13 cellular contexts compared by ENCODE assay signal in the genomic region with DNA sequence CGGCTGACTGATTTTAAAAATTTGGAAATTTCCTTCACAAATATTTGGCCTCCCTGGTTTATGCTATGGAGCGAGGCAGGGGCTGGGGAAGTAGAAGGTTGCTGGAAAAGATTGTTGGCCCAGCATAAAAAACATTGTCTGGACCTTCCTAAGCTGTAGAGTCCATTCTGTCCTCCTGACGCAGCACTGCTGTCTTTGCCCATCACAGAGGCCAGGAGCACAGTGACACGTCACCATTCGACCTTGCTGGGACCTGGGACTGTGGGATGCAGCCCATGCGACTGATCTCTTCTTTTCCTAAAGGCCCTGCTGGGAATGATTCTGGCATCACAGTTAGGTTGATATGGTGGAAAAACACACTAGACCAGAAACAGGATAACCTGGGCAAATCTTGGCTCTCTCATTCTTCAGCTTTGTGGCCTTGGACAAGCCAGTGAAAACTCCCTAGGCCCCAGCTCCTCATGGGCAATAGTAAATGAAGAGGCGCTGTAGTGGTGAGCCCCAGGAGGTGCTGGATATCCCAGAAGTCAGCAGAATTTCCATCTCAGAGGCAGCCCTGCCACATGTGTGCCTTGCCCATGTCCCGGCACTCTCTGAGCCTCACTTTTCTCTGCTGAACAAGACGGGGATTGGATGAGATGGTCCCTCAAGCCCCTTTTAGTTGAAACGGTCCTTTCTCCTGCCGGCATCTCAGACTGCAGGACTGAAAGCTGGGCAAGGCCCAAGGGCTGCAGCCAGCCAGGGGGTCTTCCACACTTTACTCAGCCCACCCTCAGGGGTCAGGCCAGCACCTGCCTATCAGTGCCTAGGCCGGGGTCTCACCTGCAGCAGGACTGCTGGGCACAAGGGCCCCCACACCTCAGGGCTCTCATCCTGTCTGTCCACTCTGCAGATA.
DNase-seq lines count a peak whose midpoint lies in the region; TF ChIP-seq lines count a peak whose summit lies in the region.
"Had no signal": no experiment of that assay in that cellular context is flagged by ENCODE, and none has a peak within 500 bp of the region (broad histone marks: within the 10 kb centered on the region; RNA-seq: fewer than 3 reads in every experiment).

No MANE protein-coding gene starts in this region.

- intact Hi-C loops in ascending aorta (cut with DNase I) (loop anchor here (2.0 to 5.0 kb wide), 3 partner anchors 282 to 453 kb away; a partner anchor contains a TSS), colonic mucosa (cut with DNase I) (no loop called here)

- H3K27ac ChIP-seq in ACC112 (ENCODE audit: low read depth, low read length) (peak overlapping the region; percentile 99), ascending aorta (peak overlapping the region; percentile 74 to 80), hepatocyte (peak overlapping the region; percentile 77), colonic mucosa (no peak overlapping the region)
- H3K27ac ChIP-seq: parathyroid adenoma had no signal

- H3K9me2 ChIP-seq in hepatocyte (replicated peaks; ENCODE audit: insufficient read depth): no peaks in the 10 kb centered on the region

- H4K20me1 ChIP-seq in hepatocyte (ENCODE audit: insufficient read depth, poor library complexity, severe bottlenecking): peaks cover 10% of the 10 kb centered on the region

- H3K27me3 ChIP-seq in ACC112 (ENCODE audit: insufficient read depth, low read length) (no peaks in the 10 kb centered on the region), ascending aorta (no peaks in the 10 kb centered on the region), hepatocyte (no peaks in the 10 kb centered on the region), skeletal muscle satellite cell (ENCODE audit: control insufficient read depth, insufficient read depth, low read length) (no peaks in the 10 kb centered on the region), colonic mucosa (no peaks in the 10 kb centered on the region)

- no peaks in the 10 kb centered on the region for H3K9me3 ChIP-seq in ascending aorta
- no peaks in the 10 kb centered on the region for H3K9me3 ChIP-seq in hepatocyte (ENCODE audit: low read depth)
- H3K9me3 ChIP-seq in skeletal muscle satellite cell (replicated peaks; ENCODE audit: low read length): no peaks in the 10 kb centered on the region
- no peaks in the 10 kb centered on the region for H3K9me3 ChIP-seq in colonic mucosa
- H3K9me3 ChIP-seq: Caco-2 had no signal

- H3K4me3 ChIP-seq in ACC112 (ENCODE audit: low read depth, low read length): peak overlapping the region; percentile 23; the same call in 1 of the 2 replicates
- no peak overlapping the region for H3K4me3 ChIP-seq in ascending aorta
- H3K4me3 ChIP-seq in hepatocyte: no peak overlapping the region
- H3K4me3 ChIP-seq in skeletal muscle satellite cell (ENCODE audit: low read length): peak overlapping the region; percentile 37
- no peak overlapping the region for H3K4me3 ChIP-seq in colonic mucosa

- H3K36me3 ChIP-seq in ACC112 (ENCODE audit: insufficient read depth, low read length): peaks cover 51% of the 10 kb centered on the region
- no peaks in the 10 kb centered on the region for H3K36me3 ChIP-seq in ascending aorta
- no peaks in the 10 kb centered on the region for H3K36me3 ChIP-seq in hepatocyte (replicated peaks; ENCODE audit: insufficient read depth, low read depth)
- peaks cover 60% of the 10 kb centered on the region for H3K36me3 ChIP-seq in skeletal muscle satellite cell (ENCODE audit: insufficient read depth, low read length)
- H3K36me3 ChIP-seq in colonic mucosa: no peaks in the 10 kb centered on the region

- WGBS in hepatocyte (ENCODE audit: low lambda C conversion rate, missing lambda C conversion rate): 97% methylated on average over 12 of the region's 12 CpGs

- H3K79me2 ChIP-seq in ACC112 (ENCODE audit: control insufficient read depth, insufficient read depth, low read length, unreplicated experiment) (peaks cover 3% of the 10 kb centered on the region), hepatocyte (no peaks in the 10 kb centered on the region)
- H3K79me2 ChIP-seq: parathyroid adenoma had no signal

- peaks cover 59% of the 10 kb centered on the region for H3K4me1 ChIP-seq in ACC112 (ENCODE audit: control insufficient read depth, insufficient read depth, low read length, unreplicated experiment)
- H3K4me1 ChIP-seq in ascending aorta: peaks cover 4 to 45% of the 10 kb centered on the region in 2 donors
- peaks cover 16% of the 10 kb centered on the region for H3K4me1 ChIP-seq in hepatocyte (ENCODE audit: insufficient read depth)
- H3K4me1 ChIP-seq in skeletal muscle satellite cell (ENCODE audit: control insufficient read depth, insufficient read depth, low read length): peaks cover 49% of the 10 kb centered on the region
- H3K4me1 ChIP-seq in colonic mucosa: no peaks in the 10 kb centered on the region
- H3K4me1 ChIP-seq: Caco-2 had no signal

- TF ChIP-seq CTCF in ascending aorta (IDR thresholded peaks at IDR 0.05) (no peak), hepatocyte (IDR thresholded peaks at IDR 0.05; ENCODE audit: poor library complexity) (no peak), colonic mucosa (IDR thresholded peaks at IDR 0.05) (no peak)

- no peak overlapping the region for H3K4me2 ChIP-seq in hepatocyte
- peak overlapping the region; percentile 34 for H3K4me2 ChIP-seq in skeletal muscle satellite cell (ENCODE audit: low read length)

- DNase-seq in ascending aorta (ENCODE audit: low spot score in 2 of 2) (no peak), hepatocyte (ENCODE audit: low spot score) (no peak), SK-N-DZ (ENCODE audit: low spot score) (no peak), colonic mucosa (no peak), medulla oblongata (ENCODE audit: extremely low spot score) (no peak)
- DNase-seq in activated CD8-positive, alpha-beta memory T cell treated with anti-CD3 and anti-CD28 coated beads, Interleukin-2, amount 50 U/mL, for 48 hours: no peak
- DNase-seq: activated CD4-positive, alpha-beta T cell treated with anti-CD3 and anti-CD28 coated beads for 1 hour; activated naive CD8-positive, alpha-beta T cell treated with anti-CD3 and anti-CD28 coated beads for 36 hours; Caco-2; NCI-H524 had no signal

- H3K9ac ChIP-seq in skeletal muscle satellite cell (ENCODE audit: low read depth, low read length): peak overlapping the region; percentile 78
- H3K9ac ChIP-seq in colonic mucosa (ENCODE audit: low read depth in 2 of 2, low read length in 2 of 2): no peak overlapping the region
- H3K9ac ChIP-seq: parathyroid adenoma had no signal

- H2AFZ ChIP-seq in ACC112 (ENCODE audit: low read length, unreplicated experiment) (no peak overlapping the region), hepatocyte (no peak overlapping the region)
- H2AFZ ChIP-seq: parathyroid adenoma had no signal

Comparison
In these comparisons a context has a peak if more than half of its experiments do, and no peak if none do; other contexts are left out.
1. H3K4me3 ChIP-seq: peak in ACC112 (single experiment) and skeletal muscle satellite cell (single experiment); none in ascending aorta (0 of 2), hepatocyte (single experiment) and colonic mucosa (single experiment).